In genomic region chr1:170619167-170620030, GRCh38 we compare ENCODE assay signal across 15 cellular contexts. TPM values are rescaled to one million over a fixed set of nuclear protein-coding genes. Genes with fewer than 3 reads are reported as not detected.
A peak's percentile ranks its signal among the peaks of the same experiment; 100 is the strongest.
DNase-seq lines count a peak whose midpoint lies in the region; ATAC-seq lines count a peak whose summit lies in the region.
"Had no signal": no experiment of that assay in that cellular context is flagged by ENCODE, and none has a peak within 500 bp of the region (broad histone marks: within the 10 kb centered on the region; RNA-seq: fewer than 3 reads in every experiment).

No MANE protein-coding gene starts in this region.

- intact Hi-C loops in left colon (cut with DNase I, micrococcal nuclease) = no loop called here

- peak overlapping the region; percentile 1 for H3K4me2 ChIP-seq in skeletal muscle satellite cell (ENCODE audit: low read length)

- no peaks in the 10 kb centered on the region for H3K36me3 ChIP-seq in skeletal muscle satellite cell (ENCODE audit: insufficient read depth, low read length)
- H3K36me3 ChIP-seq: SJSA1 had no signal

- peaks cover 3% of the 10 kb centered on the region for H3K9me3 ChIP-seq in skeletal muscle satellite cell (replicated peaks; ENCODE audit: low read length)
- H3K9me3 ChIP-seq: SJSA1 had no signal

- ATAC-seq in left colon (no peak), GM21786 (IDR thresholded peaks at IDR 0.05; ENCODE audit: unreplicated experiment) (no peak)
- ATAC-seq: naive thymus-derived CD4-positive, alpha-beta T cell; stimulated activated naive CD8-positive, alpha-beta T cell treated with anti-CD3 and anti-CD28 coated beads, Interleukin-15, Interleukin-2, amounts not matched to agents 100 U/mL and 50 U/mL, for 24 hours had no signal

- peaks cover 27% of the 10 kb centered on the region for H3K4me1 ChIP-seq in skeletal muscle satellite cell (ENCODE audit: control insufficient read depth, insufficient read depth, low read length)
- H3K4me1 ChIP-seq: SJSA1 had no signal

- DNase-seq in NCI-H1417 (lab: John Stamatoyannopoulos, UW) (peak in 2 of 3 experiments; percentile 8 to 39), NCI-H1417 treated with DMSO at 0.1 percent for 48 hours (lab: John Stamatoyannopoulos, UW) (no peak), NCI-H446 (lab: John Stamatoyannopoulos, UW) (peak; percentile 97 to 99), dedifferentiated amniotic fluid mesenchymal stem cell (ENCODE audit: extremely low spot score) (peak; percentile 14), left colon (no peak), NCI-H1694 treated with DMSO at 0.1 percent for 48 hours (lab: John Stamatoyannopoulos, UW) (no peak)
- DNase-seq: 8988T; activated CD4-positive, alpha-beta T cell treated with anti-CD3 and anti-CD28 coated beads, Interleukin-2, amount 10 ng/mL, durations not matched to agents 7 days and 5 days; activated naive CD4-positive, alpha-beta T cell treated with Interleukin-2 at 50 U/mL for 16 hours; naive thymus-derived CD4-positive, alpha-beta T cell; NCI-H1436 treated with DMSO at 0.1 percent for 48 hours; stimulated activated naive CD8-positive, alpha-beta T cell treated with anti-CD3 and anti-CD28 coated beads, Interleukin-15, Interleukin-2, amounts not matched to agents 100 U/mL and 50 U/mL, for 24 hours had no signal

- no peak overlapping the region for H3K4me3 ChIP-seq in skeletal muscle satellite cell (ENCODE audit: low read length)
- H3K4me3 ChIP-seq: SJSA1 had no signal

- H3K9ac ChIP-seq in skeletal muscle satellite cell (ENCODE audit: low read depth, low read length) = no peak overlapping the region

- H3K27me3 ChIP-seq in skeletal muscle satellite cell (ENCODE audit: control insufficient read depth, insufficient read depth, low read length) = no peaks in the 10 kb centered on the region
- H3K27me3 ChIP-seq: SJSA1 had no signal

RNA-seq across cellular contexts. Expression of gene PRRX1, which starts 44.5 kb away (rescaled TPM):
- total RNA-seq in skeletal muscle satellite cell (2012; rRNA removed) = 228 and 249 TPM in 2 replicates
- 1 to 10 TPM; 1.5 to 3.0 TPM for total RNA-seq in left colon
- total RNA-seq: activated CD4-positive, alpha-beta T cell treated with anti-CD3 and anti-CD28 coated beads, Interleukin-2, amount 10 ng/mL, durations not matched to agents 7 days and 5 days; naive thymus-derived CD4-positive, alpha-beta T cell had no signal

Comparison
In these comparisons a context has a peak if more than half of its experiments do, and no peak if none do; other contexts are left out.
1. DNase-seq: peak in NCI-H1417 (2 of 3), NCI-H446 (2 of 2) and dedifferentiated amniotic fluid mesenchymal stem cell (single experiment); none in NCI-H1417 treated with DMSO at 0.1 percent for 48 hours (single experiment), left colon (0 of 2) and NCI-H1694 treated with DMSO at 0.1 percent for 48 hours (single experiment).